Comparison of ENCODE assay signal across 7 cellular contexts in genomic region chr6:43426928-43427405, GRCh38. TPM values are rescaled to one million over a fixed set of nuclear protein-coding genes. Genes with fewer than 3 reads are reported as not detected.
ATAC-seq lines count a peak whose summit lies in the region.

No MANE protein-coding gene starts in this region.

- H3K36me3 Mint-ChIP-seq in activated T-helper 17 cell treated with anti-CD3 and anti-CD28 coated beads, Interleukin-2, amount 50 U/mL, for 72 hours (ENCODE audit: low read depth) = peaks cover 16% of the 10 kb centered on the region

- H3K4me3 Mint-ChIP-seq in activated T-helper 17 cell treated with anti-CD3 and anti-CD28 coated beads, Interleukin-2, amount 50 U/mL, for 72 hours = peak overlapping the region; percentile 98

- ATAC-seq in HG03039 (IDR thresholded peaks at IDR 0.05; ENCODE audit: unreplicated experiment) (peak; percentile 6), GM18867 (IDR thresholded peaks at IDR 0.05; ENCODE audit: unreplicated experiment) (no peak), GM18520 (IDR thresholded peaks at IDR 0.05; ENCODE audit: unreplicated experiment) (no peak), HG02610 (IDR thresholded peaks at IDR 0.05; ENCODE audit: unreplicated experiment) (no peak)
- no peak for ATAC-seq in activated T-helper 17 cell treated with anti-CD3 and anti-CD28 coated beads, Interleukin-2, amount 50 U/mL, for 72 hours (replicated peaks)

- H3K4me3 ChIP-seq in iPS-18c (ENCODE audit: insufficient read depth, low read depth, low read length) = peak overlapping the region; percentile 84
- peak overlapping the region; percentile 82 to 97 (median 86) for H3K4me3 ChIP-seq in subcutaneous abdominal adipose tissue (ENCODE audit: low read depth in 1 of 5, low read length in 5 of 5)

- H3K9me3 Mint-ChIP-seq in activated T-helper 17 cell treated with anti-CD3 and anti-CD28 coated beads, Interleukin-2, amount 50 U/mL, for 72 hours = no peaks in the 10 kb centered on the region

- H3K27me3 Mint-ChIP-seq in activated T-helper 17 cell treated with anti-CD3 and anti-CD28 coated beads, Interleukin-2, amount 50 U/mL, for 72 hours = no peaks in the 10 kb centered on the region

- H3K27me3 ChIP-seq in subcutaneous abdominal adipose tissue (ENCODE audit: control insufficient read depth in 5 of 5, insufficient read depth in 4 of 5, low read length in 5 of 5) = no peaks in the 10 kb centered on the region

- H3K27ac Mint-ChIP-seq in activated T-helper 17 cell treated with anti-CD3 and anti-CD28 coated beads, Interleukin-2, amount 50 U/mL, for 72 hours = peak overlapping the region; percentile 85

- peak overlapping the region; percentile 86 for H3K27ac ChIP-seq in subcutaneous abdominal adipose tissue (ENCODE audit: low read depth, low read length)

- H3K4me1 Mint-ChIP-seq in activated T-helper 17 cell treated with anti-CD3 and anti-CD28 coated beads, Interleukin-2, amount 50 U/mL, for 72 hours = peaks cover 10% of the 10 kb centered on the region

- peak overlapping the region in 4 of 5 donors; percentile 72 to 92 (median 78) for H3K9ac ChIP-seq in subcutaneous abdominal adipose tissue (ENCODE audit: low read length in 5 of 5)

- peaks cover 0 to 2% (median 1%) of the 10 kb centered on the region in 5 donors for H3K36me3 ChIP-seq in subcutaneous abdominal adipose tissue (ENCODE audit: control insufficient read depth in 5 of 5, insufficient read depth in 5 of 5, low read length in 5 of 5)

- H3K9me3 ChIP-seq in iPS-18c (ENCODE audit: control insufficient read depth, insufficient read depth, low read length) (no peaks in the 10 kb centered on the region), subcutaneous abdominal adipose tissue (ENCODE audit: control insufficient read depth in 5 of 5, low read length in 5 of 5) (peaks cover 0 to 3% (median 0%) of the 10 kb centered on the region in 5 donors)

- peaks cover 3 to 23% (median 18%) of the 10 kb centered on the region in 5 donors for H3K4me1 ChIP-seq in subcutaneous abdominal adipose tissue (ENCODE audit: control insufficient read depth in 5 of 5, insufficient read depth in 5 of 5, low read length in 5 of 5)

RNA-seq across cellular contexts. Expression of gene ABCC10, which starts 0.4 kb away (rescaled TPM):
- total RNA-seq in activated T-helper 17 cell treated with anti-CD3 and anti-CD28 coated beads, Interleukin-2, amount 50 U/mL, for 72 hours = 10 to 100 TPM; 41.2 to 47.9 TPM

RNA-seq across cellular contexts. Expression of gene DLK2, which starts 28.4 kb away (rescaled TPM):
- 1 to 10 TPM; 1.3 to 2.8 TPM for total RNA-seq in activated T-helper 17 cell treated with anti-CD3 and anti-CD28 coated beads, Interleukin-2, amount 50 U/mL, for 72 hours

RNA-seq across cellular contexts. Expression of gene TJAP1, which starts 50.4 kb away (rescaled TPM):
- 10 to 100 TPM; 37.8 to 38.4 TPM for total RNA-seq in activated T-helper 17 cell treated with anti-CD3 and anti-CD28 coated beads, Interleukin-2, amount 50 U/mL, for 72 hours

RNA-seq across cellular contexts. Expression of gene ZNF318, which starts 57.5 kb away (rescaled TPM):
- 10 to 100 TPM; 11.2 to 21.0 TPM for total RNA-seq in activated T-helper 17 cell treated with anti-CD3 and anti-CD28 coated beads, Interleukin-2, amount 50 U/mL, for 72 hours
